ENCODE assay signal across 8 cellular contexts in genomic region chr2:172734711-172735645, GRCh38. TPM values are rescaled to one million over a fixed set of nuclear protein-coding genes. Genes with fewer than 3 reads are reported as not detected.
DNase-seq lines count a peak whose midpoint lies in the region; ATAC-seq and TF ChIP-seq lines count a peak whose summit lies in the region.

No MANE protein-coding gene starts in this region.

- H3K27me3 Mint-ChIP-seq in T-helper 2 cell treated with Interferon-gamma antibody and Interleukin-4, amounts not matched to agents 5 μg/mL and 100 μg/mL, for 36 hours (ENCODE audit: low read depth) = peaks cover 70% of the 10 kb centered on the region

- WGBS in suprapubic skin = 37% methylated on average over 21 of the region's 30 CpGs

- peaks cover 16% of the 10 kb centered on the region for H3K27me3 ChIP-seq in suprapubic skin

- no peaks in the 10 kb centered on the region for H3K9me3 Mint-ChIP-seq in T-helper 2 cell treated with Interferon-gamma antibody and Interleukin-4, amounts not matched to agents 5 μg/mL and 100 μg/mL, for 36 hours
- no peaks in the 10 kb centered on the region for H3K9me3 Mint-ChIP-seq in activated naive CD4-positive, alpha-beta T cell treated with anti-CD3 and anti-CD28 coated beads, Interleukin-2, amount 50 U/mL, for 72 hours

- H3K27ac Mint-ChIP-seq in T-helper 2 cell treated with Interferon-gamma antibody and Interleukin-4, amounts not matched to agents 5 μg/mL and 100 μg/mL, for 36 hours = peak overlapping the region; percentile 12
- no peak overlapping the region for H3K27ac Mint-ChIP-seq in activated naive CD4-positive, alpha-beta T cell treated with anti-CD3 and anti-CD28 coated beads, Interleukin-2, amount 50 U/mL, for 72 hours

- peak overlapping the region; percentile 66 for H3K4me3 ChIP-seq in suprapubic skin

- no peak overlapping the region for H3K27ac ChIP-seq in suprapubic skin

- peak; percentile 48 to 52 for ATAC-seq in activated naive CD4-positive, alpha-beta T cell treated with anti-CD3 and anti-CD28 coated beads, Interleukin-2, amount 50 U/mL, for 72 hours

- no peak for TF ChIP-seq EP300 in suprapubic skin (IDR thresholded peaks at IDR 0.05)

- H3K4me1 ChIP-seq in suprapubic skin = peaks cover 19% of the 10 kb centered on the region

- no peak for DNase-seq in T-helper 2 cell treated with Interferon-gamma antibody and Interleukin-4, amounts not matched to agents 5 μg/mL and 100 μg/mL, for 36 hours (ENCODE audit: low spot score)
- no peak for DNase-seq in T-helper 2 cell
- no peak for DNase-seq in activated naive CD4-positive, alpha-beta T cell treated with anti-CD3 and anti-CD28 coated beads, Interleukin-2, amount 50 U/mL, for 72 hours (ENCODE audit: low spot score in 2 of 2)
- peak; percentile 39 for DNase-seq in iPS-NIHi7 (ENCODE audit: extremely low spot score)
- DNase-seq in suprapubic skin (ENCODE audit: low spot score in 2 of 2) = no peak
- DNase-seq in OCI-M1 (lab: John Stamatoyannopoulos, UW) = no peak
- no peak for DNase-seq in glomerular visceral epithelial cell (ENCODE audit: extremely low spot score)
- no peak for DNase-seq in DMS114 treated with DMSO at 0.1 percent for 48 hours (lab: John Stamatoyannopoulos, UW; ENCODE audit: unreplicated experiment)

- no peak for TF ChIP-seq CTCF in suprapubic skin (IDR thresholded peaks at IDR 0.05)

- no peaks in the 10 kb centered on the region for H3K36me3 Mint-ChIP-seq in T-helper 2 cell treated with Interferon-gamma antibody and Interleukin-4, amounts not matched to agents 5 μg/mL and 100 μg/mL, for 36 hours (ENCODE audit: low read depth)
- H3K36me3 Mint-ChIP-seq in activated naive CD4-positive, alpha-beta T cell treated with anti-CD3 and anti-CD28 coated beads, Interleukin-2, amount 50 U/mL, for 72 hours = peaks cover 0 to 6% of the 10 kb centered on the region in 2 donors

- H3K9me3 ChIP-seq in suprapubic skin = no peaks in the 10 kb centered on the region

- no peaks in the 10 kb centered on the region for H3K36me3 ChIP-seq in suprapubic skin

- peak overlapping the region; percentile 33 for H3K4me3 Mint-ChIP-seq in T-helper 2 cell treated with Interferon-gamma antibody and Interleukin-4, amounts not matched to agents 5 μg/mL and 100 μg/mL, for 36 hours

- peaks cover 4% of the 10 kb centered on the region for H3K4me1 Mint-ChIP-seq in T-helper 2 cell treated with Interferon-gamma antibody and Interleukin-4, amounts not matched to agents 5 μg/mL and 100 μg/mL, for 36 hours (ENCODE audit: low read depth)

- TF ChIP-seq POLR2A in suprapubic skin (IDR thresholded peaks at IDR 0.05) = no peak

RNA-seq across cellular contexts. Expression of gene RAPGEF4, which starts 0.7 kb away (rescaled TPM):
- 1 to 10 TPM; 1.0 to 1.3 TPM for total RNA-seq in activated naive CD4-positive, alpha-beta T cell treated with anti-CD3 and anti-CD28 coated beads, Interleukin-2, amount 50 U/mL, for 72 hours
- 10 to 100 TPM; 19.9 to 49.5 (median 27.5) TPM for total RNA-seq in suprapubic skin

Comparison
In these comparisons a context has a peak if more than half of its experiments do, and no peak if none do; other contexts are left out.
1. RNA of gene RAPGEF4, which starts 0.7 kb away (total RNA-seq): 19.9 to 49.5 TPM in suprapubic skin; 1.0 to 1.3 TPM in activated naive CD4-positive, alpha-beta T cell treated with anti-CD3 and anti-CD28 coated beads, Interleukin-2, amount 50 U/mL, for 72 hours; every median in the first group is over 4 times any median in the second.